13 cellular contexts compared by ENCODE assay signal in genomic region chr6:84897874-84898635, GRCh38.
A peak's percentile ranks its signal among the peaks of the same experiment; 100 is the strongest.
DNase-seq lines count a peak whose midpoint lies in the region; ATAC-seq and TF ChIP-seq lines count a peak whose summit lies in the region.
"Had no signal": no experiment of that assay in that cellular context is flagged by ENCODE, and none has a peak within 500 bp of the region (broad histone marks: within the 10 kb centered on the region; RNA-seq: fewer than 3 reads in every experiment).

No MANE protein-coding gene starts in this region.

- no peaks in the 10 kb centered on the region for H3K27me3 Mint-ChIP-seq in stimulated activated naive CD8-positive, alpha-beta T cell treated with anti-CD3 and anti-CD28 coated beads, Interleukin-15, amount 100 ng/mL, for 72 hours

- H3K4me3 Mint-ChIP-seq in stimulated activated naive CD8-positive, alpha-beta T cell treated with anti-CD3 and anti-CD28 coated beads, Interleukin-15, amount 100 ng/mL, for 72 hours, result no peak overlapping the region

- no peak for TF ChIP-seq CTCF in A673 (conservative IDR thresholded peaks at IDR 0.05; ENCODE audit: low read depth, low read length)
- TF ChIP-seq CTCF in HEK293 (tag by site-specific recombination; IDR thresholded peaks at IDR 0.05), result no peak

- H3K4me3 ChIP-seq in A673 (ENCODE audit: low read depth, low read length, poor library complexity, severe bottlenecking) (no peak overlapping the region), HEK293 (ENCODE audit: low read depth, low read length) (no peak overlapping the region)
- H3K4me3 ChIP-seq: gastroesophageal sphincter, ovary had no signal

- peak; percentile 46 for DNase-seq in A673 (ENCODE audit: low spot score)
- DNase-seq in amniotic stem cell (lab: John Stamatoyannopoulos, UW), result peak; percentile 1
- peak; percentile 93 for DNase-seq in fibroblast of the conjunctiva (ENCODE audit: low read depth)
- no peak for DNase-seq in posterior vena cava (ENCODE audit: low spot score)
- DNase-seq in stimulated activated naive CD8-positive, alpha-beta T cell treated with anti-CD3 and anti-CD28 coated beads, Interleukin-15, amount 100 ng/mL, for 72 hours, result no peak
- DNase-seq: activated CD4-positive, alpha-beta T cell treated with anti-CD3 and anti-CD28 coated beads, Interleukin-2, amount 50 U/mL, for 4 hours; MM.1S; ovary; Right ventricle myocardium superior had no signal

- POLR2A ChIA-PET in A673 (lab: Charles Lee; ENCODE audit: low non-redundant PET), result no interaction called here
- POLR2A ChIA-PET in HEK293 (lab: Yijun Ruan, JAX), result no interaction called here

- CTCF ChIA-PET in A673 (lab: Charles Lee), result no interaction called here
- CTCF ChIA-PET in HEK293 (lab: Yijun Ruan, JAX), result interaction anchor here (0.7 kb wide), 1 partner anchor 11 kb away, joined by 4 read pairs; no protein-coding TSS in a partner anchor

- H3K9me3 ChIP-seq in A673 (ENCODE audit: low read depth, low read length, poor library complexity, severe bottlenecking), result no peaks in the 10 kb centered on the region
- no peaks in the 10 kb centered on the region for H3K9me3 ChIP-seq in HEK293 (ENCODE audit: control insufficient read depth, insufficient read depth, low read depth, low read length)
- H3K9me3 ChIP-seq: gastroesophageal sphincter, ovary had no signal

- no peaks in the 10 kb centered on the region for H3K27me3 ChIP-seq in A673 (replicated peaks; ENCODE audit: insufficient read depth, low read depth, low read length, poor library complexity)
- H3K27me3 ChIP-seq: gastroesophageal sphincter, ovary had no signal

- no peak for ATAC-seq in stimulated activated naive CD8-positive, alpha-beta T cell treated with anti-CD3 and anti-CD28 coated beads, Interleukin-15, amount 100 ng/mL, for 72 hours
- no peak for ATAC-seq in HG02588 (IDR thresholded peaks at IDR 0.05; ENCODE audit: unreplicated experiment)
- no peak for ATAC-seq in GM21529 (IDR thresholded peaks at IDR 0.05; ENCODE audit: unreplicated experiment)
- ATAC-seq: gastroesophageal sphincter had no signal

- BruUV-seq in A673 (replicated peaks; lab: Mats Ljungman, UMichigan), result no TSS peak

- no peaks in the 10 kb centered on the region for H3K4me1 Mint-ChIP-seq in stimulated activated naive CD8-positive, alpha-beta T cell treated with anti-CD3 and anti-CD28 coated beads, Interleukin-15, amount 100 ng/mL, for 72 hours

- H3K4me1 ChIP-seq in A673 (ENCODE audit: insufficient read depth, low read length, poor library complexity, severe bottlenecking) (peaks cover 4% of the 10 kb centered on the region), HEK293 (ENCODE audit: control insufficient read depth, insufficient read depth, low read length) (no peaks in the 10 kb centered on the region)
- H3K4me1 ChIP-seq: gastroesophageal sphincter had no signal

- no peaks in the 10 kb centered on the region for H3K9me3 Mint-ChIP-seq in stimulated activated naive CD8-positive, alpha-beta T cell treated with anti-CD3 and anti-CD28 coated beads, Interleukin-15, amount 100 ng/mL, for 72 hours

- H3K36me3 ChIP-seq in A673 (ENCODE audit: insufficient read depth, low read length, poor library complexity, severe bottlenecking) (no peaks in the 10 kb centered on the region), HEK293 (ENCODE audit: control insufficient read depth in 2 of 2, insufficient read depth in 1 of 2, low read length in 2 of 2) (no peaks in the 10 kb centered on the region)
- H3K36me3 ChIP-seq: gastroesophageal sphincter, ovary had no signal

- no peak overlapping the region for H3K27ac Mint-ChIP-seq in stimulated activated naive CD8-positive, alpha-beta T cell treated with anti-CD3 and anti-CD28 coated beads, Interleukin-15, amount 100 ng/mL, for 72 hours

- intact Hi-C loops in A673 (cut with micrococcal nuclease; ENCODE audit: unreplicated experiment) (no loop called here), posterior vena cava (cut with DNase I) (no loop called here)

- H3K27ac ChIP-seq in A673 (ENCODE audit: low read depth, low read length, poor library complexity, severe bottlenecking) (no peak overlapping the region), HEK293 (ENCODE audit: extremely low read depth, low read depth, low read length) (no peak overlapping the region)
- H3K27ac ChIP-seq: gastroesophageal sphincter, ovary had no signal

TF ChIP-seq in HEK293, 187 proteins besides CTCF, POLR2A, EP300 and RAD21:
- peak; percentile 22; the same call in 1 of the 2 replicates for TF ChIP-seq ZNF629 (tag by site-specific recombination; IDR thresholded peaks at IDR 0.05)
- TF ChIP-seq KLF8 (tag by site-specific recombination; IDR thresholded peaks at IDR 0.05), result no peak
- no peak for TF ChIP-seq ZNF776 (tag by site-specific recombination; IDR thresholded peaks at IDR 0.05; ENCODE audit: borderline replicate concordance)

Comparison
In these comparisons a context has a peak if more than half of its experiments do, and no peak if none do; other contexts are left out.
1. DNase-seq: peak in A673 (single experiment), amniotic stem cell (single experiment) and fibroblast of the conjunctiva (single experiment); none in posterior vena cava (single experiment) and stimulated activated naive CD8-positive, alpha-beta T cell treated with anti-CD3 and anti-CD28 coated beads, Interleukin-15, amount 100 ng/mL, for 72 hours (0 of 2).